In genomic region chr22:24155597-24156145, GRCh38 we compare ENCODE assay signal across 8 cellular contexts. TPM values are rescaled to one million over a fixed set of nuclear protein-coding genes. Genes with fewer than 3 reads are reported as not detected.
A peak's percentile ranks its signal among the peaks of the same experiment; 100 is the strongest.
DNase-seq lines count a peak whose midpoint lies in the region; ATAC-seq, FAIRE-seq and TF ChIP-seq lines count a peak whose summit lies in the region.

No MANE protein-coding gene starts in this region.

- peak overlapping the region; percentile 73 for H3K4me3 Mint-ChIP-seq in activated CD4-positive, alpha-beta memory T cell treated with anti-CD3 and anti-CD28 coated beads, Interleukin-2, amount 10 ng/mL, durations not matched to agents 7 days and 5 days

- intact Hi-C loops in endothelial cell of umbilical vein (cut with micrococcal nuclease), result loop anchor here (2.0 to 5.0 kb wide), 2 partner anchors 19 to 143 kb away; partner anchors contain the start of gene CABIN1

- no peak overlapping the region for H2AK5ac ChIP-seq in mesendoderm (ENCODE audit: low read length)

- H2BK15ac ChIP-seq in mesendoderm (replicated peaks; ENCODE audit: low read depth), result no peak overlapping the region

- BruUV-seq in endothelial cell of umbilical vein (replicated peaks; lab: Mats Ljungman, UMichigan), result no TSS peak

- H4K5ac ChIP-seq in mesendoderm (ENCODE audit: low read length), result no peak overlapping the region

- peak; percentile 58 to 63 for TF ChIP-seq CTCF in endothelial cell of umbilical vein (IDR thresholded peaks at IDR 0.05; ENCODE audit: extremely low read depth in 1 of 2, insufficient read depth in 1 of 2, low read depth in 1 of 2, low read length in 2 of 2)

- no peaks in the 10 kb centered on the region for H3K27me3 ChIP-seq in endothelial cell of umbilical vein (ENCODE audit: control insufficient read depth in 2 of 2, insufficient read depth in 2 of 2, low read length in 2 of 2)
- no peaks in the 10 kb centered on the region for H3K27me3 ChIP-seq in mesendoderm (ENCODE audit: insufficient read depth, low read length, poor library complexity)

- H3K27ac Mint-ChIP-seq in activated CD4-positive, alpha-beta memory T cell treated with anti-CD3 and anti-CD28 coated beads, Interleukin-2, amount 10 ng/mL, durations not matched to agents 7 days and 5 days, result peak overlapping the region; percentile 86

- H3K79me1 ChIP-seq in mesendoderm (ENCODE audit: low read length), result no peaks in the 10 kb centered on the region

- no peaks in the 10 kb centered on the region for H3K9me3 ChIP-seq in endothelial cell of umbilical vein (replicated peaks; ENCODE audit: control insufficient read depth, insufficient read depth, low read length)

- dilution Hi-C loops in endothelial cell of umbilical vein (cut with MboI; ENCODE audit: extremely low pct_ligation_motif_present, low sequenced_read_pairs), result no loop called here

- no peaks in the 10 kb centered on the region for H3K27me3 Mint-ChIP-seq in activated CD4-positive, alpha-beta memory T cell treated with anti-CD3 and anti-CD28 coated beads, Interleukin-2, amount 10 ng/mL, durations not matched to agents 7 days and 5 days

- peak overlapping the region; percentile 59 for H3K9ac ChIP-seq in endothelial cell of umbilical vein (replicated peaks; ENCODE audit: extremely low read depth, insufficient read depth, low read length)
- peak overlapping the region; percentile 60 for H3K9ac ChIP-seq in mesendoderm (ENCODE audit: low read length)

- H3K4me3 ChIP-seq in endothelial cell of umbilical vein (replicated peaks in 1 of 3; ENCODE audit: insufficient read depth in 1 of 3, low read depth in 1 of 3, low read length in 3 of 3) (peak overlapping the region; percentile 53 to 91 (median 76)), mesendoderm (ENCODE audit: low read length) (no peak overlapping the region)

- peak; percentile 83 for FAIRE-seq in endothelial cell of umbilical vein (lab: Jason Lieb, UNC)

- H2BK5ac ChIP-seq in mesendoderm (ENCODE audit: low read length), result no peak overlapping the region

- peaks cover 59% of the 10 kb centered on the region for H3K4me1 Mint-ChIP-seq in activated CD4-positive, alpha-beta memory T cell treated with anti-CD3 and anti-CD28 coated beads, Interleukin-2, amount 10 ng/mL, durations not matched to agents 7 days and 5 days

- H4K8ac ChIP-seq in mesendoderm (ENCODE audit: low read depth, low read length), result no peak overlapping the region

- peaks cover 11% of the 10 kb centered on the region for H3K36me3 Mint-ChIP-seq in activated CD4-positive, alpha-beta memory T cell treated with anti-CD3 and anti-CD28 coated beads, Interleukin-2, amount 10 ng/mL, durations not matched to agents 7 days and 5 days (ENCODE audit: low read depth)

- H3K9me3 Mint-ChIP-seq in activated CD4-positive, alpha-beta memory T cell treated with anti-CD3 and anti-CD28 coated beads, Interleukin-2, amount 10 ng/mL, durations not matched to agents 7 days and 5 days, result no peaks in the 10 kb centered on the region

- H2BK120ac ChIP-seq in mesendoderm (ENCODE audit: low read depth, low read length), result no peak overlapping the region

- H2AFZ ChIP-seq in endothelial cell of umbilical vein (ENCODE audit: low read depth, low read length), result peak overlapping the region; percentile 45

- H3K4me1 ChIP-seq in endothelial cell of umbilical vein (ENCODE audit: control insufficient read depth, extremely low read depth, insufficient read depth, low read length) (peaks cover 13% of the 10 kb centered on the region), mesendoderm (ENCODE audit: control insufficient read depth, low read depth, low read length) (peaks cover 8% of the 10 kb centered on the region)

- TF ChIP-seq POLR2A in endothelial cell of umbilical vein (IDR thresholded peaks at IDR 0.05; ENCODE audit: low read depth, low read length), result no peak

- no peak overlapping the region for H3K27ac ChIP-seq in endothelial cell of umbilical vein (ENCODE audit: insufficient read depth, low read depth, low read length)
- H3K27ac ChIP-seq in mesendoderm (ENCODE audit: low read depth, low read length), result no peak overlapping the region

- H3K36me3 ChIP-seq in endothelial cell of umbilical vein (ENCODE audit: control insufficient read depth in 2 of 2, extremely low read depth in 1 of 2, insufficient read depth in 2 of 2, low read length in 2 of 2) (no peaks in the 10 kb centered on the region), mesendoderm (ENCODE audit: control insufficient read depth, insufficient read depth, low read length) (no peaks in the 10 kb centered on the region)

- H3K79me2 ChIP-seq in endothelial cell of umbilical vein (ENCODE audit: control insufficient read depth, insufficient read depth, low read length) (peaks cover 4% of the 10 kb centered on the region), mesendoderm (ENCODE audit: control insufficient read depth, insufficient read depth, low read length) (no peaks in the 10 kb centered on the region)

- DNase-seq in GM04504 (ENCODE audit: low read depth) (peak; percentile 53), HCEC 1CT (peak; percentile 72), NCI-H1105 treated with DMSO at 0.1 percent for 48 hours (lab: John Stamatoyannopoulos, UW) (peak; percentile 36), endothelial cell of umbilical vein (ENCODE audit: low read depth, low spot score) (peak; percentile 72), mesendoderm (peak; percentile 52)
- DNase-seq in activated CD4-positive, alpha-beta memory T cell treated with anti-CD3 and anti-CD28 coated beads, Interleukin-2, amount 10 ng/mL, durations not matched to agents 7 days and 5 days, result peak; percentile 57
- DNase-seq in stimulated activated naive CD8-positive, alpha-beta T cell treated with anti-CD3 and anti-CD28 coated beads, Interleukin-15, Interleukin-2, amounts not matched to agents 100 U/mL and 50 U/mL, for 24 hours, result peak; percentile 63

- POLR2A ChIA-PET in activated CD4-positive, alpha-beta memory T cell treated with anti-CD3 and anti-CD28 coated beads, Interleukin-2, amount 10 ng/mL, durations not matched to agents 7 days and 5 days (lab: Charles Lee), result interaction anchor here (0.7 to 3.9 kb wide), 19 partner anchors 9 to 272 kb away, joined by 3 to 16 read pairs (median 4); partner anchors contain the start of genes ADORA2A, CABIN1, MIF and SPECC1L
- POLR2A ChIA-PET in endothelial cell of umbilical vein (lab: Charles Lee), result no interaction called here

- no peaks in the 10 kb centered on the region for H3K9me1 ChIP-seq in endothelial cell of umbilical vein (replicated peaks; ENCODE audit: control insufficient read depth, extremely low read depth, insufficient read depth, low read length)

- H4K20me1 ChIP-seq in endothelial cell of umbilical vein (replicated peaks; ENCODE audit: control insufficient read depth, extremely low read depth, insufficient read depth, low read length), result no peaks in the 10 kb centered on the region

- CTCF ChIA-PET in activated CD4-positive, alpha-beta memory T cell treated with anti-CD3 and anti-CD28 coated beads, Interleukin-2, amount 10 ng/mL, durations not matched to agents 7 days and 5 days (lab: Charles Lee), result interaction anchor here (0.6 to 5.1 kb wide), 28 partner anchors 8 to 298 kb away, joined by 3 to 51 read pairs (median 4); partner anchors contain the start of genes CABIN1, MIF and SLC2A11
- CTCF ChIA-PET in endothelial cell of umbilical vein (lab: Charles Lee), result interaction anchor here (0.8 to 4.8 kb wide), 21 partner anchors 9 to 294 kb away, joined by 3 to 40 read pairs (median 5); partner anchors contain the start of gene CABIN1

- H3K4me2 ChIP-seq in endothelial cell of umbilical vein (ENCODE audit: insufficient read depth, low read length), result peak overlapping the region; percentile 71
- peak overlapping the region; percentile 58 for H3K4me2 ChIP-seq in mesendoderm (ENCODE audit: low read length)

- peak overlapping the region; percentile 57 for H3K23ac ChIP-seq in mesendoderm (ENCODE audit: low read length)

- no peak overlapping the region for H3K4ac ChIP-seq in mesendoderm (ENCODE audit: low read depth, low read length)

- peak overlapping the region; percentile 73 for H3K56ac ChIP-seq in mesendoderm (ENCODE audit: low read length)

- H3K18ac ChIP-seq in mesendoderm (ENCODE audit: low read length), result peak overlapping the region; percentile 31

- peak; percentile 47 for ATAC-seq in stimulated activated naive CD8-positive, alpha-beta T cell treated with anti-CD3 and anti-CD28 coated beads, Interleukin-15, Interleukin-2, amounts not matched to agents 100 U/mL and 50 U/mL, for 24 hours
- no peak for ATAC-seq in HG02870 (IDR thresholded peaks at IDR 0.05; ENCODE audit: unreplicated experiment)

- WGBS in mesendoderm (ENCODE audit: extremely low coverage, insufficient coverage, low lambda C conversion rate), result no CpG with 5 or more reads among the region's 43 CpGs

TF ChIP-seq in endothelial cell of umbilical vein, 7 proteins besides CTCF, POLR2A, EP300 and RAD21:
- no peak for TF ChIP-seq MYC (IDR thresholded peaks at IDR 0.05; ENCODE audit: low read depth, low read length)
- peak; percentile 24 for TF ChIP-seq POLR2AphosphoS5 (IDR thresholded peaks at IDR 0.05; ENCODE audit: insufficient read depth, low read depth, low read length)

RNA-seq across cellular contexts. Expression of gene SUSD2, which starts 25.6 kb away (rescaled TPM):
- total RNA-seq in activated CD4-positive, alpha-beta memory T cell treated with anti-CD3 and anti-CD28 coated beads, Interleukin-2, amount 10 ng/mL, durations not matched to agents 7 days and 5 days, result under 1 TPM; 0.23 to 0.63 TPM
- total RNA-seq in endothelial cell of umbilical vein, result 0.18 and 0.27 TPM in 2 replicates
- 0.26 and 0.35 TPM in 2 replicates for polyA plus RNA-seq in endothelial cell of umbilical vein
- polyA plus RNA-seq in endothelial cell of umbilical vein (2011; cell fraction: cytosol; rRNA removed), result 0.10 and 0.14 TPM in 2 replicates
- polyA plus RNA-seq in endothelial cell of umbilical vein (2011; cell fraction: nucleus; rRNA removed), result 1.0 and 1.3 TPM in 2 replicates
- polyA plus RNA-seq in endothelial cell of umbilical vein (2012), result 0.33 and 0.41 TPM in 2 replicates
- polyA minus RNA-seq in endothelial cell of umbilical vein, result 0.07 and 0.21 TPM in 2 replicates
- polyA minus RNA-seq in endothelial cell of umbilical vein (2011; cell fraction: cytosol; rRNA and poly(A)+ RNA removed), result 0.31 TPM
- 1.2 and 1.7 TPM in 2 replicates for polyA minus RNA-seq in endothelial cell of umbilical vein (2011; cell fraction: nucleus; rRNA and poly(A)+ RNA removed)
- 1.8 TPM for polyA plus RNA-seq in mesendoderm (2013, experiment 1 of 2)
- 1.6 TPM for polyA plus RNA-seq in mesendoderm (2013, experiment 2 of 2)
